Comparison of ENCODE assay signal across 1 cellular context in the genomic region with DNA sequence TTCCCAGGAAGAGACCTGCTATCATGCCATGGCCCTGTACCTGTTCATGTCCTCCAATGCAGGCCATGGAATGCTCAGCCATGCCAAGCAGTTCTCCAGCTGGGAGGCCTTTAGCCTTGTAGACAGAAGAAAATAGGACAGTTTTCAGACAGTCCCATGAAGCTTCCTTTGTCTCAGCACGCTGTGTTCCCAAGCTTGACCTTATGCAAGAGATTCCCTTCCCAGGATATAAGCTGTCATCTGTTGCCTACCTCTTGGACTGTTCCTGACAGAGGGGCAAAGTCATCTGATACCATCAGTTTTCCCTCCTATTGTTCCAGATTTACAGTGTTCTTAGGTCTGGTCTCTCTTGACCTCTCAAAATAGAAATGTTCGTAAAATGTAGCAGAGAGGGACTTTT.
TF ChIP-seq lines count a peak whose summit lies in the region.

No MANE protein-coding gene starts in this region.

TF ChIP-seq in GM12878, 131 proteins besides CTCF, POLR2A, EP300 and RAD21 (continued from another document):
- no peak for TF ChIP-seq EZH2 (IDR thresholded peaks at IDR 0.05; ENCODE audit: borderline replicate concordance, control insufficient read depth, low read depth, low read length)
- TF ChIP-seq, protein P1, sequence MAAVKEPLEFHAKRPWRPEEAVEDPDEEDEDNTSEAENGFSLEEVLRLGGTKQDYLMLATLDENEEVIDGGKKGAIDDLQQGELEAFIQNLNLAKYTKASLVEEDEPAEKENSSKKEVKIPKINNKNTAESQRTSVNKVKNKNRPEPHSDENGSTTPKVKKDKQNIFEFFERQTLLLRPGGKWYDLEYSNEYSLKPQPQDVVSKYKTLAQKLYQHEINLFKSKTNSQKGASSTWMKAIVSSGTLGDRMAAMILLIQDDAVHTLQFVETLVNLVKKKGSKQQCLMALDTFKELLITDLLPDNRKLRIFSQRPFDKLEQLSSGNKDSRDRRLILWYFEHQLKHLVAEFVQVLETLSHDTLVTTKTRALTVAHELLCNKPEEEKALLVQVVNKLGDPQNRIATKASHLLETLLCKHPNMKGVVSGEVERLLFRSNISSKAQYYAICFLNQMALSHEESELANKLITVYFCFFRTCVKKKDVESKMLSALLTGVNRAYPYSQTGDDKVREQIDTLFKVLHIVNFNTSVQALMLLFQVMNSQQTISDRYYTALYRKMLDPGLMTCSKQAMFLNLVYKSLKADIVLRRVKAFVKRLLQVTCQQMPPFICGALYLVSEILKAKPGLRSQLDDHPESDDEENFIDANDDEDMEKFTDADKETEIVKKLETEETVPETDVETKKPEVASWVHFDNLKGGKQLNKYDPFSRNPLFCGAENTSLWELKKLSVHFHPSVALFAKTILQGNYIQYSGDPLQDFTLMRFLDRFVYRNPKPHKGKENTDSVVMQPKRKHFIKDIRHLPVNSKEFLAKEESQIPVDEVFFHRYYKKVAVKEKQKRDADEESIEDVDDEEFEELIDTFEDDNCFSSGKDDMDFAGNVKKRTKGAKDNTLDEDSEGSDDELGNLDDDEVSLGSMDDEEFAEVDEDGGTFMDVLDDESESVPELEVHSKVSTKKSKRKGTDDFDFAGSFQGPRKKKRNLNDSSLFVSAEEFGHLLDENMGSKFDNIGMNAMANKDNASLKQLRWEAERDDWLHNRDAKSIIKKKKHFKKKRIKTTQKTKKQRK (IDR thresholded peaks at IDR 0.05; ENCODE audit: low read depth, low read length): no peak
- TF ChIP-seq, protein P2, sequence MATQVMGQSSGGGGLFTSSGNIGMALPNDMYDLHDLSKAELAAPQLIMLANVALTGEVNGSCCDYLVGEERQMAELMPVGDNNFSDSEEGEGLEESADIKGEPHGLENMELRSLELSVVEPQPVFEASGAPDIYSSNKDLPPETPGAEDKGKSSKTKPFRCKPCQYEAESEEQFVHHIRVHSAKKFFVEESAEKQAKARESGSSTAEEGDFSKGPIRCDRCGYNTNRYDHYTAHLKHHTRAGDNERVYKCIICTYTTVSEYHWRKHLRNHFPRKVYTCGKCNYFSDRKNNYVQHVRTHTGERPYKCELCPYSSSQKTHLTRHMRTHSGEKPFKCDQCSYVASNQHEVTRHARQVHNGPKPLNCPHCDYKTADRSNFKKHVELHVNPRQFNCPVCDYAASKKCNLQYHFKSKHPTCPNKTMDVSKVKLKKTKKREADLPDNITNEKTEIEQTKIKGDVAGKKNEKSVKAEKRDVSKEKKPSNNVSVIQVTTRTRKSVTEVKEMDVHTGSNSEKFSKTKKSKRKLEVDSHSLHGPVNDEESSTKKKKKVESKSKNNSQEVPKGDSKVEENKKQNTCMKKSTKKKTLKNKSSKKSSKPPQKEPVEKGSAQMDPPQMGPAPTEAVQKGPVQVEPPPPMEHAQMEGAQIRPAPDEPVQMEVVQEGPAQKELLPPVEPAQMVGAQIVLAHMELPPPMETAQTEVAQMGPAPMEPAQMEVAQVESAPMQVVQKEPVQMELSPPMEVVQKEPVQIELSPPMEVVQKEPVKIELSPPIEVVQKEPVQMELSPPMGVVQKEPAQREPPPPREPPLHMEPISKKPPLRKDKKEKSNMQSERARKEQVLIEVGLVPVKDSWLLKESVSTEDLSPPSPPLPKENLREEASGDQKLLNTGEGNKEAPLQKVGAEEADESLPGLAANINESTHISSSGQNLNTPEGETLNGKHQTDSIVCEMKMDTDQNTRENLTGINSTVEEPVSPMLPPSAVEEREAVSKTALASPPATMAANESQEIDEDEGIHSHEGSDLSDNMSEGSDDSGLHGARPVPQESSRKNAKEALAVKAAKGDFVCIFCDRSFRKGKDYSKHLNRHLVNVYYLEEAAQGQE (IDR thresholded peaks at IDR 0.05; ENCODE audit: low read depth, low read length): no peak
- no peak for TF ChIP-seq SP1 (IDR thresholded peaks at IDR 0.05; ENCODE audit: low read depth, low read length)
- no peak for TF ChIP-seq RCOR1 (conservative IDR thresholded peaks at IDR 0.05; ENCODE audit: low read depth, low read length)
- no peak for TF ChIP-seq ATF7 (IDR thresholded peaks at IDR 0.05; ENCODE audit: low read depth)
- no peak for TF ChIP-seq TCF7 (IDR thresholded peaks at IDR 0.05; ENCODE audit: borderline replicate concordance)
